In genomic region chr5:162429161-162429560, GRCh38 we compare ENCODE assay signal across 39 cellular contexts.
"Had no signal": no experiment of that assay in that cellular context is flagged by ENCODE, and none has a peak within 500 bp of the region (broad histone marks: within the 10 kb centered on the region; RNA-seq: fewer than 3 reads in every experiment).

No MANE protein-coding gene starts in this region.

- H3K4me1 ChIP-seq: adrenal gland, ascending aorta, body of pancreas, breast epithelium had no signal

- H3K27me3 Mint-ChIP-seq: activated naive CD4-positive, alpha-beta T cell treated with anti-CD3 and anti-CD28 coated beads, Interleukin-2, amount 10 ng/mL, durations not matched to agents 7 days and 5 days; activated naive CD4-positive, alpha-beta T cell treated with anti-CD3 and anti-CD28 coated beads, Interleukin-2, amount 50 U/mL, for 24 hours; activated naive CD8-positive, alpha-beta T cell; activated naive CD8-positive, alpha-beta T cell treated with anti-CD3 and anti-CD28 coated beads for 36 hours; activated naive CD8-positive, alpha-beta T cell treated with anti-CD3 and anti-CD28 coated beads, Interleukin-2, amount 10 ng/mL, durations not matched to agents 7 days and 5 days; activated naive CD8-positive, alpha-beta T cell treated with anti-CD3 and anti-CD28 coated beads, Interleukin-2, amount 50 U/mL, for 24 hours; activated T-cell treated with anti-CD3 and anti-CD28 coated beads, Interleukin-2, amount 50 U/mL, for 24 hours; activated T-helper 17 cell treated with anti-CD3 and anti-CD28 coated beads, Interleukin-2, amount 50 U/mL, for 72 hours; brain; central memory CD8-positive, alpha-beta T cell had no signal

- DNase-seq: activated effector memory CD4-positive, alpha-beta T cell treated with anti-CD3 and anti-CD28 coated beads, Interleukin-2, amount 50 U/mL, for 16 hours; activated effector memory CD4-positive, alpha-beta T cell treated with Interleukin-2 at 50 U/mL for 16 hours; activated gamma-delta T cell; activated gamma-delta T cell treated with Interleukin-2 at 50 U/mL for 16 hours; activated naive CD4-positive, alpha-beta T cell; activated naive CD4-positive, alpha-beta T cell treated with anti-CD3 and anti-CD28 coated beads for 36 hours; activated naive CD4-positive, alpha-beta T cell treated with anti-CD3 and anti-CD28 coated beads, Interleukin-2, amount 10 ng/mL, durations not matched to agents 7 days and 5 days; activated naive CD4-positive, alpha-beta T cell treated with anti-CD3 and anti-CD28 coated beads, Interleukin-2, amount 50 U/mL, for 16 hours; activated naive CD4-positive, alpha-beta T cell treated with Interleukin-2 at 50 U/mL for 16 hours; activated naive CD8-positive, alpha-beta T cell treated with anti-CD3 and anti-CD28 coated beads for 36 hours; activated naive CD8-positive, alpha-beta T cell treated with anti-CD3 and anti-CD28 coated beads, Interleukin-2, amount 10 ng/mL, durations not matched to agents 7 days and 5 days; activated naive CD8-positive, alpha-beta T cell treated with anti-CD3 and anti-CD28 coated beads, Interleukin-2, amount 50 U/mL, for 24 hours; activated T-cell treated with anti-CD3 and anti-CD28 coated beads for 4 hours; activated T-cell treated with anti-CD3 and anti-CD28 coated beads, Interleukin-2, amount 50 U/mL, for 1 hour; activated T-cell treated with anti-CD3 and anti-CD28 coated beads, Interleukin-2, amount 50 U/mL, for 24 hours; activated T-cell treated with anti-CD3 and anti-CD28 coated beads, Interleukin-2, amount 50 U/mL, for 4 hours; activated T-cell treated with anti-CD3 and anti-CD28 coated beads, Interleukin-2, amount 50 U/mL, for 48 hours; activated T-cell treated with anti-CD3 and anti-CD28 coated beads, Interleukin-2, amount 50 U/mL, for 72 hours; adrenal gland; amniotic stem cell; amygdala; anterior cingulate cortex; aorta; body of pancreas; brain microvascular endothelial cell; caudate nucleus; central memory CD4-positive, alpha-beta T cell; cerebellar nuclear complex had no signal

- ATAC-seq: activated naive CD4-positive, alpha-beta T cell treated with anti-CD3 and anti-CD28 coated beads, Interleukin-2, amount 50 U/mL, for 72 hours; activated naive CD8-positive, alpha-beta T cell treated with anti-CD3 and anti-CD28 coated beads, Interleukin-2, amount 50 U/mL, for 24 hours; activated T-cell treated with anti-CD3 and anti-CD28 coated beads, Interleukin-2, amount 50 U/mL, for 4 hours; activated T-cell treated with anti-CD3 and anti-CD28 coated beads, Interleukin-2, amount 50 U/mL, for 72 hours; activated T-helper 17 cell treated with anti-CD3 and anti-CD28 coated beads, Interleukin-2, amount 50 U/mL, for 72 hours; body of pancreas had no signal

- H3K4me1 Mint-ChIP-seq: activated naive CD4-positive, alpha-beta T cell treated with anti-CD3 and anti-CD28 coated beads, Interleukin-2, amount 10 ng/mL, durations not matched to agents 7 days and 5 days; activated naive CD4-positive, alpha-beta T cell treated with anti-CD3 and anti-CD28 coated beads, Interleukin-2, amount 50 U/mL, for 24 hours; activated naive CD8-positive, alpha-beta T cell treated with anti-CD3 and anti-CD28 coated beads for 36 hours; activated naive CD8-positive, alpha-beta T cell treated with anti-CD3 and anti-CD28 coated beads, Interleukin-2, amount 10 ng/mL, durations not matched to agents 7 days and 5 days; activated naive CD8-positive, alpha-beta T cell treated with anti-CD3 and anti-CD28 coated beads, Interleukin-2, amount 50 U/mL, for 24 hours; activated T-helper 17 cell treated with anti-CD3 and anti-CD28 coated beads, Interleukin-2, amount 50 U/mL, for 72 hours; brain; central memory CD8-positive, alpha-beta T cell had no signal

- H3K36me3 ChIP-seq: adrenal gland, ascending aorta, brain microvascular endothelial cell, breast epithelium, cardiac muscle cell had no signal

- H3K9me3 ChIP-seq: adrenal gland, ascending aorta, body of pancreas, breast epithelium had no signal

- H3K27ac Mint-ChIP-seq: activated naive CD4-positive, alpha-beta T cell treated with anti-CD3 and anti-CD28 coated beads for 36 hours; activated naive CD4-positive, alpha-beta T cell treated with anti-CD3 and anti-CD28 coated beads, Interleukin-2, amount 10 ng/mL, durations not matched to agents 7 days and 5 days; activated naive CD4-positive, alpha-beta T cell treated with anti-CD3 and anti-CD28 coated beads, Interleukin-2, amount 50 U/mL, for 24 hours; activated naive CD4-positive, alpha-beta T cell treated with anti-CD3 and anti-CD28 coated beads, Interleukin-2, amount 50 U/mL, for 72 hours; activated naive CD8-positive, alpha-beta T cell; activated naive CD8-positive, alpha-beta T cell treated with anti-CD3 and anti-CD28 coated beads for 36 hours; activated naive CD8-positive, alpha-beta T cell treated with anti-CD3 and anti-CD28 coated beads, Interleukin-2, amount 10 ng/mL, durations not matched to agents 7 days and 5 days; activated naive CD8-positive, alpha-beta T cell treated with anti-CD3 and anti-CD28 coated beads, Interleukin-2, amount 50 U/mL, for 24 hours; activated T-cell treated with anti-CD3 and anti-CD28 coated beads, Interleukin-2, amount 50 U/mL, for 24 hours; activated T-cell treated with anti-CD3 and anti-CD28 coated beads, Interleukin-2, amount 50 U/mL, for 72 hours; activated T-helper 1 cell treated with anti-CD3 and anti-CD28 coated beads, Interleukin-12 subunit alpha, Interleukin-12 subunit beta, Interleukin-2, Interleukin-4 antibody, amounts not matched to agents 30 ng/mL and 10 ng/mL and 1 ng/mL, durations not matched to agents 14 hours and 24 hours and 36 hours; activated T-helper 17 cell treated with anti-CD3 and anti-CD28 coated beads, Interleukin-2, amount 50 U/mL, for 72 hours; activated T-helper 2 cell treated with anti-CD3 and anti-CD28 coated beads, Interferon-gamma antibody, Interleukin-2, Interleukin-4, amounts not matched to agents 10 μg/mL and 5 μg/mL and 100 μg/mL, durations not matched to agents 14 hours and 24 hours and 36 hours; brain had no signal

- H3K36me3 Mint-ChIP-seq: activated naive CD4-positive, alpha-beta T cell treated with anti-CD3 and anti-CD28 coated beads, Interleukin-2, amount 10 ng/mL, durations not matched to agents 7 days and 5 days; activated naive CD4-positive, alpha-beta T cell treated with anti-CD3 and anti-CD28 coated beads, Interleukin-2, amount 50 U/mL, for 24 hours; activated naive CD4-positive, alpha-beta T cell treated with anti-CD3 and anti-CD28 coated beads, Interleukin-2, amount 50 U/mL, for 72 hours; activated naive CD8-positive, alpha-beta T cell; activated naive CD8-positive, alpha-beta T cell treated with anti-CD3 and anti-CD28 coated beads for 36 hours; activated naive CD8-positive, alpha-beta T cell treated with anti-CD3 and anti-CD28 coated beads, Interleukin-2, amount 10 ng/mL, durations not matched to agents 7 days and 5 days; brain had no signal

- H3K9me3 Mint-ChIP-seq: activated naive CD4-positive, alpha-beta T cell treated with anti-CD3 and anti-CD28 coated beads, Interleukin-2, amount 10 ng/mL, durations not matched to agents 7 days and 5 days; activated naive CD4-positive, alpha-beta T cell treated with anti-CD3 and anti-CD28 coated beads, Interleukin-2, amount 50 U/mL, for 24 hours; activated naive CD8-positive, alpha-beta T cell treated with anti-CD3 and anti-CD28 coated beads, Interleukin-2, amount 10 ng/mL, durations not matched to agents 7 days and 5 days; activated naive CD8-positive, alpha-beta T cell treated with anti-CD3 and anti-CD28 coated beads, Interleukin-2, amount 50 U/mL, for 24 hours; activated T-cell treated with anti-CD3 and anti-CD28 coated beads, Interleukin-2, amount 50 U/mL, for 24 hours; activated T-helper 1 cell treated with anti-CD3 and anti-CD28 coated beads, Interleukin-12 subunit alpha, Interleukin-12 subunit beta, Interleukin-2, Interleukin-4 antibody, amounts not matched to agents 30 ng/mL and 10 ng/mL and 1 ng/mL, durations not matched to agents 14 hours and 24 hours and 36 hours; brain had no signal

- H3K4me3 ChIP-seq: adrenal gland, ascending aorta, body of pancreas, breast epithelium, cardiac muscle cell had no signal

- H3K4me3 Mint-ChIP-seq: activated naive CD4-positive, alpha-beta T cell treated with anti-CD3 and anti-CD28 coated beads for 36 hours; activated naive CD4-positive, alpha-beta T cell treated with anti-CD3 and anti-CD28 coated beads, Interleukin-2, amount 10 ng/mL, durations not matched to agents 7 days and 5 days; activated naive CD4-positive, alpha-beta T cell treated with anti-CD3 and anti-CD28 coated beads, Interleukin-2, amount 50 U/mL, for 24 hours; activated naive CD8-positive, alpha-beta T cell; activated naive CD8-positive, alpha-beta T cell treated with anti-CD3 and anti-CD28 coated beads for 36 hours; activated naive CD8-positive, alpha-beta T cell treated with anti-CD3 and anti-CD28 coated beads, Interleukin-2, amount 10 ng/mL, durations not matched to agents 7 days and 5 days; activated naive CD8-positive, alpha-beta T cell treated with anti-CD3 and anti-CD28 coated beads, Interleukin-2, amount 50 U/mL, for 24 hours; activated T-cell treated with anti-CD3 and anti-CD28 coated beads, Interleukin-2, amount 50 U/mL, for 24 hours; activated T-cell treated with anti-CD3 and anti-CD28 coated beads, Interleukin-2, amount 50 U/mL, for 4 hours; activated T-cell treated with anti-CD3 and anti-CD28 coated beads, Interleukin-2, amount 50 U/mL, for 72 hours; activated T-helper 1 cell treated with anti-CD3 and anti-CD28 coated beads, Interleukin-12 subunit alpha, Interleukin-12 subunit beta, Interleukin-2, Interleukin-4 antibody, amounts not matched to agents 30 ng/mL and 10 ng/mL and 1 ng/mL, durations not matched to agents 14 hours and 24 hours and 36 hours; activated T-helper 17 cell treated with anti-CD3 and anti-CD28 coated beads, Interleukin-2, amount 50 U/mL, for 72 hours; brain; central memory CD8-positive, alpha-beta T cell had no signal
